In the genomic region with DNA sequence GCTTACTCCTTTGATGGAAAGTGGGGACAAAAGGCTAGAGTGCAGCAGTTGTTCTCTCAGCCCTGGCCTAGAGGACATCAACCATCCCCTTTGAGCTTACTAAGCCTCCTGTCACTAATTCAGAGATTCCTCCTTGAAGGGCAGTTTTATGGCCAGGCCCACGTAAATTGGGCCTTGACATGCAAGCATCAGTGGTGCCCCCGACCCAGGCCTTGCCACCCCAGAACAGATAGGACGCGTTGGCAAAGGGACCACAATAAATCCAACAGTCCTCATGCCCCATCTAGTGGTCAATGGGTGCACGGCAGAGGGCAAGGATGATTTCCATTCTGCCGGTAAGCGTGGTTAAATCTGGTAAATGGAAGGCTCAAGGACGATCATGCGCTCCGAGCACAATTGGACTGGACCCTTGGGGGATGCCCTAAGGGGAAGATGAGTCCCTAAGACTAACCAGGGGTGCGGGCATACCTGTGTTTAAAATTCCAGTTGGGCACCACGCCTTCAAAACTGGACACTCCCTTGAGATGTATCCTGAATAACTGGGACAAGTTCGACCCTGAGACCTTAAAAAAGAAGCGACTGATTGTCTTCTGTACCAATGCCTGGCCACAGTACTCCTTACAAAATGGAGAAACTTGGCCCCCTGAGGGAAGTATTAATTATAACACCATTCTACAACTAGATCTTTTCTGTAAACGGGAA, we compare ENCODE assay signal across 8 cellular contexts. TPM values are rescaled to one million over a fixed set of nuclear protein-coding genes. Genes with fewer than 3 reads are reported as not detected.
DNase-seq lines count a peak whose midpoint lies in the region; ATAC-seq and TF ChIP-seq lines count a peak whose summit lies in the region.

No MANE protein-coding gene starts in this region.

- no peak overlapping the region for H3K4me3 Mint-ChIP-seq in T-helper 17 cell

- H3K27ac ChIP-seq in right cardiac atrium (ENCODE audit: low read length) (no peak overlapping the region), smooth muscle cell (ENCODE audit: low read depth) (no peak overlapping the region)

- peaks cover 57% of the 10 kb centered on the region for H4K20me1 ChIP-seq in smooth muscle cell (ENCODE audit: low read depth)

- H3K36me3 ChIP-seq in smooth muscle cell (ENCODE audit: low read depth): no peaks in the 10 kb centered on the region

- WGBS in right cardiac atrium: 40% methylated on average over 15 of the region's 15 CpGs
- 44% methylated on average over 15 of the region's 15 CpGs for WGBS in smooth muscle cell (ENCODE audit: low lambda C conversion rate)

- H3K4me1 ChIP-seq in right cardiac atrium (ENCODE audit: control insufficient read depth, insufficient read depth, low read length): no peaks in the 10 kb centered on the region
- no peaks in the 10 kb centered on the region for H3K4me1 ChIP-seq in smooth muscle cell (ENCODE audit: low read depth)

- H3K4me2 ChIP-seq in smooth muscle cell: no peak overlapping the region

- H3K4me3 ChIP-seq in right cardiac atrium (ENCODE audit: low read length) (no peak overlapping the region), smooth muscle cell (no peak overlapping the region)

- TF ChIP-seq CTCF in smooth muscle cell (IDR thresholded peaks at IDR 0.05; ENCODE audit: borderline replicate concordance, insufficient read depth, poor library complexity, severe bottlenecking): peak; percentile 84

- peak; percentile 87 for ATAC-seq in GM21367 (IDR thresholded peaks at IDR 0.05; ENCODE audit: unreplicated experiment)
- ATAC-seq in T-helper 17 cell: peak; percentile 90
- peak; percentile 84 to 88 for ATAC-seq in right cardiac atrium

- no peaks in the 10 kb centered on the region for H3F3A ChIP-seq in smooth muscle cell (ENCODE audit: low read depth)

- no peak overlapping the region for H2AFZ ChIP-seq in smooth muscle cell (ENCODE audit: low read depth)

- no peaks in the 10 kb centered on the region for H3K27me3 Mint-ChIP-seq in T-helper 17 cell

- H3K9me3 ChIP-seq in T-helper 17 cell (ENCODE audit: control insufficient read depth, low read length, poor library complexity, severe bottlenecking): no peaks in the 10 kb centered on the region
- H3K9me3 ChIP-seq in right cardiac atrium (ENCODE audit: control insufficient read depth, low read length): no peaks in the 10 kb centered on the region
- no peaks in the 10 kb centered on the region for H3K9me3 ChIP-seq in smooth muscle cell (replicated peaks; ENCODE audit: low read depth)

- no peak overlapping the region for H3K9ac ChIP-seq in smooth muscle cell (ENCODE audit: low read depth)

- peaks cover 50% of the 10 kb centered on the region for H3K79me2 ChIP-seq in smooth muscle cell (ENCODE audit: low read depth)

- intact Hi-C loops in right cardiac atrium (cut with DNase I): loop anchor here in 2 of 4 donors (10.0 kb wide), 1 partner anchor 334 kb away; no protein-coding TSS in a partner anchor

- peak; percentile 3 for DNase-seq in DMS53 treated with DMSO at 0.1 percent for 48 hours (lab: John Stamatoyannopoulos, UW; ENCODE audit: unreplicated experiment)
- peak; percentile 14 for DNase-seq in HS-27A (ENCODE audit: low read depth)
- DNase-seq in T-helper 17 cell: peak; percentile 19 to 55 (median 37)
- peak; percentile 18 for DNase-seq in amniotic epithelial cell (ENCODE audit: low read depth)
- peak; percentile 26 to 71 (median 63) for DNase-seq in right cardiac atrium
- DNase-seq in smooth muscle cell (lab: John Stamatoyannopoulos, UW; ENCODE audit: unreplicated experiment): peak; percentile 21
- DNase-seq in NCI-H187 treated with DMSO at 0.1 percent for 48 hours (lab: John Stamatoyannopoulos, UW): no peak

- H3K27ac Mint-ChIP-seq in T-helper 17 cell: peak overlapping the region; percentile 67

- H3K36me3 Mint-ChIP-seq in T-helper 17 cell (ENCODE audit: low read depth): no peaks in the 10 kb centered on the region

- H3K27me3 ChIP-seq in right cardiac atrium (ENCODE audit: control insufficient read depth, insufficient read depth) (no peaks in the 10 kb centered on the region), smooth muscle cell (ENCODE audit: low read depth) (no peaks in the 10 kb centered on the region)

- peaks cover 43% of the 10 kb centered on the region for H3K4me1 Mint-ChIP-seq in T-helper 17 cell

RNA-seq across cellular contexts. Expression of a gene that starts 32.6 kb away (rescaled TPM):
- total RNA-seq in T-helper 17 cell: 10 to 100 TPM; 87.6 to 95.6 TPM
- 10 to 100 TPM in 1 of 4 donors, 1 to 10 TPM in 3; 6.3 to 11.5 (median 8.5) TPM for total RNA-seq in right cardiac atrium
- 3.8 TPM for polyA plus RNA-seq in right cardiac atrium
- total RNA-seq in smooth muscle cell: 65.6 and 66.4 TPM in 2 replicates
- polyA plus RNA-seq in smooth muscle cell: 36.5 and 49.3 TPM in 2 replicates
